ENCODE assay signal across 8 cellular contexts in genomic region chr9:131728961-131729360, GRCh38. TPM values are rescaled to one million over a fixed set of nuclear protein-coding genes. Genes with fewer than 3 reads are reported as not detected.
A peak's percentile ranks its signal among the peaks of the same experiment; 100 is the strongest.
DNase-seq lines count a peak whose midpoint lies in the region; ATAC-seq, FAIRE-seq and TF ChIP-seq lines count a peak whose summit lies in the region.

No MANE protein-coding gene starts in this region.

- peak overlapping the region in 2 of 4 donors; percentile 15 to 61 for H3K27ac ChIP-seq in pancreas

- intact Hi-C loops in pancreas (cut with DNase I) = loop anchor here in 1 of 3 donors (10.0 kb wide), 1 partner anchor 114 kb away; no protein-coding TSS in a partner anchor

- no peaks in the 10 kb centered on the region for H3K9me3 Mint-ChIP-seq in HFFc6

- TF ChIP-seq CTCF in pancreas (IDR thresholded peaks at IDR 0.05) = no peak
- TF ChIP-seq CTCF in HFFc6 (IDR thresholded peaks at IDR 0.05) = no peak

- ATAC-seq in GM18907 (IDR thresholded peaks at IDR 0.05; ENCODE audit: unreplicated experiment) (peak; percentile 27), pancreas (peak in 3 of 4 donors; percentile 13 to 43 (median 27)), HG02885 (IDR thresholded peaks at IDR 0.05; ENCODE audit: poor library complexity, unreplicated experiment) (no peak), GM19452 (IDR thresholded peaks at IDR 0.05; ENCODE audit: unreplicated experiment) (no peak)

- peaks cover 60% of the 10 kb centered on the region for H3K4me1 Mint-ChIP-seq in HFFc6 (ENCODE audit: low read depth)

- H3K36me3 Mint-ChIP-seq in HFFc6 (ENCODE audit: low read depth) = no peaks in the 10 kb centered on the region

- H3K27ac Mint-ChIP-seq in HFFc6 = no peak overlapping the region

- peak; percentile 57 for DNase-seq in RCC 7860 (ENCODE audit: low spot score)
- DNase-seq in activated naive CD8-positive, alpha-beta T cell treated with anti-CD3 and anti-CD28 coated beads, Interleukin-2, amount 50 U/mL, for 16 hours (ENCODE audit: low read depth, low spot score) = peak; percentile 25
- DNase-seq in pancreas = no peak
- no peak for DNase-seq in ureter (ENCODE audit: low spot score)
- no peak for DNase-seq in HFFc6

- no peak overlapping the region for H3K4me3 ChIP-seq in pancreas

- no peaks in the 10 kb centered on the region for H3K27me3 ChIP-seq in pancreas

- 4 to 14% methylated on average over 3 of the region's 3 CpGs for WGBS in pancreas, 2 donors

- no peak for FAIRE-seq in RCC 7860 (lab: Jason Lieb, UNC)
- no peak for FAIRE-seq in pancreas (lab: Jason Lieb, UNC)

- peaks cover 7 to 40% (median 19%) of the 10 kb centered on the region in 3 donors for H3K4me1 ChIP-seq in pancreas

- H3K27me3 Mint-ChIP-seq in HFFc6 (ENCODE audit: insufficient read depth) = no peaks in the 10 kb centered on the region

- H3K36me3 ChIP-seq in pancreas = no peaks in the 10 kb centered on the region

- no peaks in the 10 kb centered on the region for H3K9me3 ChIP-seq in pancreas

- H3K4me3 Mint-ChIP-seq in HFFc6 = no peak overlapping the region

RNA-seq across cellular contexts. Expression of gene RAPGEF1, which starts 10.9 kb away (rescaled TPM):
- total RNA-seq in pancreas (10 to 100 TPM; 38.8 to 62.6 (median 52.3) TPM), ureter (64.9 TPM)
- 10 to 100 TPM; 17.1 to 22.8 TPM for polyA plus RNA-seq in pancreas
- 10 to 100 TPM; 38.6 to 46.6 (median 42.3) TPM for total RNA-seq in HFFc6 (2021; fragmentation: NEBNext Ultra II Directional; extraction: Animal tissue kit (Norgen Biotek cat#: 25700))

Comparison
In these comparisons a context has a peak if more than half of its experiments do, and no peak if none do; other contexts are left out.
1. ATAC-seq: peak in GM18907 (single experiment) and pancreas (3 of 4); none in HG02885 (single experiment) and GM19452 (single experiment).
2. DNase-seq: peak in RCC 7860 (single experiment) and activated naive CD8-positive, alpha-beta T cell treated with anti-CD3 and anti-CD28 coated beads, Interleukin-2, amount 50 U/mL, for 16 hours (single experiment); none in pancreas (0 of 6), ureter (single experiment) and HFFc6 (single experiment).